Comparison of ENCODE assay signal across 13 cellular contexts in the genomic region with DNA sequence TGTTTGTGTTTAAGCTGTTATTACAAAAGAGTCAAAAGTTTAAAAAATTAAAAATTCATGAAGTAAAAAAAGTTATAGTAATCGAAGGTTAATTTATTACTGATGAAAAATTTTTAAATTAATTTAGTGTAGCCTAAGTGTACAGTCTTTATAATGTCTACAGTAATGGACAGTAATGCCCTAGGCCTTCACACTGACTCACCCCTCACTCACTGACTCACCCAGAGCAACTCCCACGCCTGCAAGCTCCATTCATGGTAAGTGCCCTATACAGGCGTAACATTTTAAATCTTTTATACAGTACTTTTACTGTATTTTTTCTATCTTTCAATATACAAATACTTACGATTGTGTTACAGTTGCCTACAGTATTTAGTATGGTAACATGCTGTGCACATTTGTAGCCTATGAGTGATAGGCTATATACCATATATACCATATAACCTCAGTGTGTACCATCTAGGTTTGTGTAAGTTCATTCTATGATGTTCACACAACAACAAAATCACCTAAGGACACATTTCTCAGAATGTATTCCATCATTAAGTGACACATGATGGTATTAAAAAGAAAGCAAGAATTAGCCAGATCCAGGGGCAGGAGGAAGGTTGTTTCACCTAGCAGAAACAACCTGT. TPM values are rescaled to one million over a fixed set of nuclear protein-coding genes. Genes with fewer than 3 reads are reported as not detected.
DNase-seq lines count a peak whose midpoint lies in the region; ATAC-seq, FAIRE-seq and TF ChIP-seq lines count a peak whose summit lies in the region.
"Had no signal": no experiment of that assay in that cellular context is flagged by ENCODE, and none has a peak within 500 bp of the region (broad histone marks: within the 10 kb centered on the region; RNA-seq: fewer than 3 reads in every experiment).

No MANE protein-coding gene starts in this region.

- intact Hi-C loops in gastrocnemius medialis (cut with DNase I; ENCODE audit: low total_unique reads), result no loop called here

- H3K4me1 ChIP-seq in gastrocnemius medialis, result no peaks in the 10 kb centered on the region

- TF ChIP-seq POLR2A in gastrocnemius medialis (IDR thresholded peaks at IDR 0.05), result no peak

- in situ Hi-C loops in Caki2 (cut with HindIII; ENCODE audit: low pct_unique_long_range_greater_than_20kb, low sequenced_read_pairs), result no loop called here
- in situ Hi-C loops in gastrocnemius medialis (cut with MboI; ENCODE audit: low sequenced_read_pairs in 4 of 4), result no loop called here

- ATAC-seq in gastrocnemius medialis (no peak), GM21528 (IDR thresholded peaks at IDR 0.05; ENCODE audit: low FRiP score, unreplicated experiment) (no peak)
- ATAC-seq: mucosa of descending colon, T-helper 17 cell had no signal

- DNase-seq in Caki2 (ENCODE audit: low read depth), result peak; percentile 2
- DNase-seq in LHCN-M2 (ENCODE audit: low read depth), result peak; percentile 69
- peak; percentile 91 for DNase-seq in bronchial epithelial cell (ENCODE audit: low read depth)
- peak; percentile 64 for DNase-seq in non-pigmented ciliary epithelial cell (ENCODE audit: low read depth)
- DNase-seq in NCI-H2227 (lab: John Stamatoyannopoulos, UW; ENCODE audit: unreplicated experiment), result no peak
- no peak for DNase-seq in gastrocnemius medialis
- no peak for DNase-seq in NCI-H526 treated with DMSO at 0.1 percent for 48 hours (lab: John Stamatoyannopoulos, UW)
- DNase-seq: activated naive CD4-positive, alpha-beta T cell; esophagus squamous epithelium; mucosa of descending colon; T-helper 17 cell had no signal

- H3K4me3 ChIP-seq in bronchial epithelial cell (ENCODE audit: low read depth, low read length) (no peak overlapping the region), gastrocnemius medialis (no peak overlapping the region)
- H3K4me3 ChIP-seq: esophagus squamous epithelium, mucosa of descending colon had no signal

- no peaks in the 10 kb centered on the region for H3K9me3 ChIP-seq in gastrocnemius medialis
- H3K9me3 ChIP-seq: esophagus squamous epithelium, mucosa of descending colon had no signal

- no peak overlapping the region for H3K27ac ChIP-seq in gastrocnemius medialis
- H3K27ac ChIP-seq: esophagus squamous epithelium, HL-60 had no signal

- H3K36me3 ChIP-seq in bronchial epithelial cell (ENCODE audit: control insufficient read depth, insufficient read depth, low read length) (peaks cover 4% of the 10 kb centered on the region), gastrocnemius medialis (no peaks in the 10 kb centered on the region)

- no peak for TF ChIP-seq CTCF in bronchial epithelial cell (IDR thresholded peaks at IDR 0.05; ENCODE audit: insufficient read depth, low read length, severe bottlenecking)
- no peak for TF ChIP-seq CTCF in gastrocnemius medialis (IDR thresholded peaks at IDR 0.05 in 4 of 5, conservative IDR thresholded peaks at IDR 0.05 in 1 of 5)

- no peak for FAIRE-seq in bronchial epithelial cell (lab: Jason Lieb, UNC)

- H3K27me3 ChIP-seq in bronchial epithelial cell (ENCODE audit: control insufficient read depth, insufficient read depth, low read length) (no peaks in the 10 kb centered on the region), gastrocnemius medialis (no peaks in the 10 kb centered on the region)
- H3K27me3 ChIP-seq: esophagus squamous epithelium had no signal

RNA-seq across cellular contexts. Expression of gene DCAF10, which starts 40.1 kb away (rescaled TPM):
- 5.6 and 11.6 TPM in 2 replicates for total RNA-seq in Caki2 (2014; rRNA removed; shearing (Covaris generic); ENCODE audit: low replicate concordance)
- total RNA-seq in LHCN-M2 (2014; rRNA removed) (16.9 and 17.3 TPM in 2 replicates), bronchial epithelial cell (24.7 and 29.5 TPM in 2 replicates), gastrocnemius medialis (10 to 100 TPM; 11.0 to 24.5 (median 17.0) TPM)
- polyA plus RNA-seq in LHCN-M2 (2012), result 9.5 TPM

RNA-seq across cellular contexts. Expression of gene EXOSC3, which starts 55.8 kb away (rescaled TPM):
- 31.8 and 100 TPM in 2 replicates for total RNA-seq in Caki2 (2014; rRNA removed; shearing (Covaris generic); ENCODE audit: low replicate concordance)
- total RNA-seq in LHCN-M2 (2014; rRNA removed), result 49.3 and 52.8 TPM in 2 replicates
- 29.8 TPM for polyA plus RNA-seq in LHCN-M2 (2012)
- total RNA-seq in bronchial epithelial cell, result 25.8 and 37.0 TPM in 2 replicates
- total RNA-seq in gastrocnemius medialis, result 10 to 100 TPM; 15.6 to 46.7 (median 17.8) TPM

Comparison
In these comparisons a context has a peak if more than half of its experiments do, and no peak if none do; other contexts are left out.
1. DNase-seq: peak in Caki2 (single experiment), LHCN-M2 (single experiment), bronchial epithelial cell (single experiment) and non-pigmented ciliary epithelial cell (single experiment); none in NCI-H2227 (single experiment), gastrocnemius medialis (0 of 2) and NCI-H526 treated with DMSO at 0.1 percent for 48 hours (single experiment).